ENCODE assay signal across 15 cellular contexts in genomic region chr3:13559751-13560540, GRCh38. TPM values are rescaled to one million over a fixed set of nuclear protein-coding genes. Genes with fewer than 3 reads are reported as not detected.
DNase-seq lines count a peak whose midpoint lies in the region; ATAC-seq, FAIRE-seq and TF ChIP-seq lines count a peak whose summit lies in the region.
"Had no signal": no experiment of that assay in that cellular context is flagged by ENCODE, and none has a peak within 500 bp of the region (broad histone marks: within the 10 kb centered on the region; RNA-seq: fewer than 3 reads in every experiment).

No MANE protein-coding gene starts in this region.

- H3K9me3 Mint-ChIP-seq in astrocyte (ENCODE audit: unreplicated experiment): peaks cover 3% of the 10 kb centered on the region

- H3K9me3 ChIP-seq in KOPT-K1 (ENCODE audit: insufficient read depth, low read length, poor library complexity, severe bottlenecking) (no peaks in the 10 kb centered on the region), astrocyte (ENCODE audit: insufficient read depth, low read depth, low read length) (no peaks in the 10 kb centered on the region), skeletal muscle tissue (ENCODE audit: control insufficient read depth in 3 of 3, low read length in 3 of 3) (no peaks in the 10 kb centered on the region)

- no peak for TF ChIP-seq CTCF in astrocyte (IDR thresholded peaks at IDR 0.05; ENCODE audit: insufficient read depth, low read depth, low read length)

- no peaks in the 10 kb centered on the region for H3K4me1 ChIP-seq in astrocyte (ENCODE audit: insufficient read depth, low read length)
- peaks cover 11 to 27% (median 25%) of the 10 kb centered on the region in 3 donors for H3K4me1 ChIP-seq in skeletal muscle tissue (ENCODE audit: control insufficient read depth in 3 of 3, insufficient read depth in 3 of 3, low read length in 3 of 3)

- peak overlapping the region; percentile 24 for H3K4me2 ChIP-seq in astrocyte (ENCODE audit: low read length)

- peaks cover 18% of the 10 kb centered on the region for H3K27me3 Mint-ChIP-seq in astrocyte (ENCODE audit: low read depth, unreplicated experiment)

- H3K9ac ChIP-seq in astrocyte (ENCODE audit: low read length) (no peak overlapping the region), skeletal muscle tissue (ENCODE audit: low read depth in 1 of 3, low read length in 3 of 3) (no peak overlapping the region)

- peaks cover 9% of the 10 kb centered on the region for H4K20me1 ChIP-seq in astrocyte (ENCODE audit: insufficient read depth, low read length)

- H3K27ac ChIP-seq in KOPT-K1 (ENCODE audit: low read depth, low read length, poor library complexity, severe bottlenecking) (peak overlapping the region; percentile 49), astrocyte (ENCODE audit: low read depth, low read length) (no peak overlapping the region), skeletal muscle tissue (ENCODE audit: low read depth, low read length) (peak overlapping the region; percentile 18)

- H3K36me3 Mint-ChIP-seq in astrocyte (ENCODE audit: low read depth, unreplicated experiment): peaks cover 9% of the 10 kb centered on the region

- H3K4me1 Mint-ChIP-seq in astrocyte (ENCODE audit: low read depth, unreplicated experiment): peaks cover 12% of the 10 kb centered on the region

- no peak overlapping the region for H3K4me3 Mint-ChIP-seq in astrocyte (ENCODE audit: unreplicated experiment)

- FAIRE-seq in astrocyte (lab: Jason Lieb, UNC): no peak
- FAIRE-seq: D721Med had no signal

- DNase-seq in astrocyte (ENCODE audit: low read depth): peak; percentile 47
- DNase-seq in left ventricle myocardium superior: peak; percentile 70
- DNase-seq in mesenteric fat pad (ENCODE audit: low spot score): no peak
- DNase-seq in NCI-H748 treated with DMSO at 0.1 percent for 48 hours (lab: John Stamatoyannopoulos, UW): no peak
- DNase-seq in NCI-H2029 treated with DMSO at 0.1 percent for 48 hours (lab: John Stamatoyannopoulos, UW): no peak
- DNase-seq: activated CD4-positive, alpha-beta T cell treated with anti-CD3 and anti-CD28 coated beads, Interleukin-2, amount 50 U/mL, for 1 hour; AML-193; cerebellar nuclear complex; islet precursor cell; posterior cingulate gyrus; stimulated activated naive CD8-positive, alpha-beta T cell treated with anti-CD3 and anti-CD28 coated beads, Interleukin-15, Interleukin-2, amounts not matched to agents 100 U/mL and 50 U/mL, for 24 hours had no signal

- no peaks in the 10 kb centered on the region for H3K79me2 ChIP-seq in astrocyte (ENCODE audit: insufficient read depth, low read length)

- H2AFZ ChIP-seq in astrocyte (ENCODE audit: low read depth, low read length): no peak overlapping the region

- H3K27ac Mint-ChIP-seq in astrocyte (ENCODE audit: unreplicated experiment): no peak overlapping the region

- ATAC-seq in left ventricle myocardium superior (peak; percentile 77), HG03196 (IDR thresholded peaks at IDR 0.05; ENCODE audit: unreplicated experiment) (no peak)
- ATAC-seq: stimulated activated naive CD8-positive, alpha-beta T cell treated with anti-CD3 and anti-CD28 coated beads, Interleukin-15, Interleukin-2, amounts not matched to agents 100 U/mL and 50 U/mL, for 24 hours had no signal

- H3K4me3 ChIP-seq in astrocyte (ENCODE audit: insufficient read depth, low read depth, low read length) (no peak overlapping the region), skeletal muscle tissue (ENCODE audit: low read length in 3 of 3) (peak overlapping the region in 1 of 3 donors; percentile 2)

- intact Hi-C loops in left ventricle myocardium superior (cut with micrococcal nuclease): no loop called here

- H3K27me3 ChIP-seq in astrocyte (ENCODE audit: insufficient read depth, low read length): peaks cover 2% of the 10 kb centered on the region
- H3K27me3 ChIP-seq in skeletal muscle tissue (ENCODE audit: control insufficient read depth in 3 of 3, insufficient read depth in 3 of 3, low read length in 3 of 3): peaks cover 0 to 5% (median 4%) of the 10 kb centered on the region in 3 donors

- H3K36me3 ChIP-seq in KOPT-K1 (ENCODE audit: insufficient read depth, low read length) (no peaks in the 10 kb centered on the region), astrocyte (ENCODE audit: insufficient read depth, low read length) (no peaks in the 10 kb centered on the region), skeletal muscle tissue (ENCODE audit: control insufficient read depth in 3 of 3, insufficient read depth in 3 of 3, low read length in 3 of 3) (no peaks in the 10 kb centered on the region)

RNA-seq across cellular contexts. Expression of gene FBLN2, which starts 11.0 kb away (rescaled TPM):
- 36.6 and 57.3 TPM in 2 replicates for total RNA-seq in astrocyte
- total RNA-seq in left ventricle myocardium superior: 53.8 TPM
- total RNA-seq in skeletal muscle tissue: 35.5 TPM
- total RNA-seq in mesenteric fat pad: 269 TPM

Comparison
In these comparisons a context has a peak if more than half of its experiments do, and no peak if none do; other contexts are left out.
1. DNase-seq: peak in astrocyte (single experiment) and left ventricle myocardium superior (single experiment); none in mesenteric fat pad (single experiment), NCI-H748 treated with DMSO at 0.1 percent for 48 hours (single experiment) and NCI-H2029 treated with DMSO at 0.1 percent for 48 hours (single experiment).